8 cellular contexts compared by ENCODE assay signal in the genomic region with DNA sequence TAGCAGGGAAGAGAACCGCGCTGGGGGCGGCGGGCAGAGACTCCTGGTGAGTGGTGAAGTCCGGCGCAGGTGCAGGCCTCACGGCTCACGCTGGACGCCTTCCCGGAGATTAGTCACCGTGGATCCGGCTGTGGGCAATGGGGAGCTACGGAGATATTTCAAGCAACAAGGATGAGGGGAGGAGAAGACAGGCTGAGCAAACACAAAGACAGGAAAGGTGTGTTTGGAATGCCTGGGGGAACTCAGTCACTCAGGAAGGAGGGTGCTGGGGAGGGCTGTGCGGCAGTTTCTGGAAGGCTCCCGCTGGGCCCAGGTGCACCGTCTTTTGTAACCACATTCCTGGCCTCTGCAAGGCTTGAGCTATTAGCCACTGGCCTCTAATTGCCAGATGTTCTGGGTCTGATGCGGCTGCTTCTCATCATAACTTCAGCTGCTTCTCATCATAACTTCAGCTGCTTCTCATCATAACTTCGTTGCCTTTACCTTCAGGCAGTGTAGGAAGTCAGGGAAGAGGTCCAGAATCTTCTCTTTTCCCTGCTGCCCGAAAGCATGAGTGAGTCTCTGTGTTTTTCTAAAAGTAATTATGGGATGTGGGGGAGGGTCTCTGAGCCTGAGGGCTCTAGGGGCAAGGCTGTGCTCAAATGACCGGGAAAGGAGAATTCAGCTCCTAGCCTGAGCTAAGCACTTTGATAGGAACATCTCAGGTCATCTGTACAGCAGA.
DNase-seq lines count a peak whose midpoint lies in the region; ATAC-seq, FAIRE-seq and TF ChIP-seq lines count a peak whose summit lies in the region.
"Had no signal": no experiment of that assay in that cellular context is flagged by ENCODE, and none has a peak within 500 bp of the region (broad histone marks: within the 10 kb centered on the region; RNA-seq: fewer than 3 reads in every experiment).

No MANE protein-coding gene starts in this region.

- TF ChIP-seq POLR2A in thyroid gland (IDR thresholded peaks at IDR 0.05), result no peak

- POLR2A ChIA-PET in MCF 10A (lab: Yijun Ruan, JAX), result interaction anchor here (0.6 to 2.3 kb wide), 12 partner anchors 9 to 1057 kb away, joined by 3 to 17 read pairs (median 5); no protein-coding TSS in a partner anchor

- H3K36me3 Mint-ChIP-seq in MCF 10A (ENCODE audit: insufficient read depth, unreplicated experiment), result peaks cover 10% of the 10 kb centered on the region

- H3K9ac ChIP-seq in HUES64 (ENCODE audit: low read depth, low read length) (peak overlapping the region; percentile 74), keratinocyte (ENCODE audit: control insufficient read depth, extremely low read depth, insufficient read depth, low read length) (no peak overlapping the region)

- H3K27me3 ChIP-seq in HUES64 (ENCODE audit: insufficient read depth, low read length) (no peaks in the 10 kb centered on the region), keratinocyte (ENCODE audit: control insufficient read depth, extremely low read depth, insufficient read depth, low read length) (no peaks in the 10 kb centered on the region), thyroid gland (no peaks in the 10 kb centered on the region)

- peak overlapping the region; percentile 89 for H3K27ac ChIP-seq in HUES64 (ENCODE audit: low read depth, low read length)
- peak overlapping the region; percentile 62 for H3K27ac ChIP-seq in keratinocyte (ENCODE audit: control insufficient read depth, insufficient read depth, low read length)
- peak overlapping the region in 2 of 3 donors; percentile 60 to 75 for H3K27ac ChIP-seq in thyroid gland

- H3K4me2 ChIP-seq in keratinocyte (ENCODE audit: control insufficient read depth, extremely low read depth, insufficient read depth, low read depth, low read length), result peak overlapping the region; percentile 63

- no peaks in the 10 kb centered on the region for H3K27me3 Mint-ChIP-seq in MCF 10A (ENCODE audit: insufficient read depth, unreplicated experiment)

- ATAC-seq in HG03025 (IDR thresholded peaks at IDR 0.05; ENCODE audit: low FRiP score, unreplicated experiment), result no peak
- no peak for ATAC-seq in GM21619 (IDR thresholded peaks at IDR 0.05; ENCODE audit: unreplicated experiment)

- H4K20me1 ChIP-seq in keratinocyte (ENCODE audit: control insufficient read depth, extremely low read depth, insufficient read depth, low read length), result no peaks in the 10 kb centered on the region

- peak overlapping the region; percentile 81 for H3K27ac Mint-ChIP-seq in MCF 10A (ENCODE audit: low read depth, unreplicated experiment)

- H3K9me3 Mint-ChIP-seq in MCF 10A (ENCODE audit: unreplicated experiment), result no peaks in the 10 kb centered on the region

- peak overlapping the region; percentile 65 for H3K4me3 Mint-ChIP-seq in MCF 10A (ENCODE audit: unreplicated experiment)

- peaks cover 26% of the 10 kb centered on the region for H3K4me1 Mint-ChIP-seq in MCF 10A (ENCODE audit: insufficient read depth, unreplicated experiment)

- no peaks in the 10 kb centered on the region for H3K79me2 ChIP-seq in keratinocyte (ENCODE audit: control insufficient read depth, insufficient read depth, low read length)

- H2AFZ ChIP-seq in keratinocyte (ENCODE audit: control insufficient read depth, low read length), result no peak overlapping the region

- BruUV-seq in MCF 10A (replicated peaks; lab: Mats Ljungman, UMichigan), result no TSS peak

- dilution Hi-C loops in keratinocyte (cut with MboI; ENCODE audit: extremely low pct_ligation_motif_present, low sequenced_read_pairs), result no loop called here

- H3K36me3 ChIP-seq in HUES64 (ENCODE audit: insufficient read depth, low read length) (peaks cover 18% of the 10 kb centered on the region), keratinocyte (ENCODE audit: control insufficient read depth in 2 of 2, extremely low read depth in 1 of 2, insufficient read depth in 2 of 2, low read length in 2 of 2) (no peaks in the 10 kb centered on the region), thyroid gland (no peaks in the 10 kb centered on the region)

- peak; percentile 99 for DNase-seq in MCF 10A (ENCODE audit: unreplicated experiment)
- DNase-seq in keratinocyte (ENCODE audit: low read depth, low spot score), result peak; percentile 96
- DNase-seq in thyroid gland, result peak; percentile 82 to 91
- DNase-seq in COLO829 (ENCODE audit: low spot score), result no peak
- DNase-seq: foreskin melanocyte had no signal

- CTCF ChIA-PET in MCF 10A (lab: Yijun Ruan, JAX), result interaction anchor here (0.5 to 1.7 kb wide), 13 partner anchors 8 to 192 kb away, joined by 3 to 9 read pairs (median 4); no protein-coding TSS in a partner anchor

- peak; percentile 100 for FAIRE-seq in keratinocyte (lab: Jason Lieb, UNC)

- WGBS in HUES64, result 27% methylated on average over 20 of the region's 20 CpGs
- WGBS in thyroid gland, 2 donors, result 17 to 39% methylated on average over 20 of the region's 20 CpGs

- H3K9me3 ChIP-seq in HUES64 (ENCODE audit: insufficient read depth, low read depth, low read length) (no peaks in the 10 kb centered on the region), keratinocyte (ENCODE audit: control insufficient read depth, low read depth, low read length) (no peaks in the 10 kb centered on the region), thyroid gland (no peaks in the 10 kb centered on the region)

- H3K4me3 ChIP-seq in HUES64 (ENCODE audit: low read length) (peak overlapping the region; percentile 42), keratinocyte (ENCODE audit: control insufficient read depth in 2 of 3, extremely low read depth in 1 of 3, insufficient read depth in 2 of 3, low read depth in 1 of 3, low read length in 3 of 3) (no peak overlapping the region), thyroid gland (replicated peaks in 1 of 3) (no peak overlapping the region)

- no peak for TF ChIP-seq CTCF in MCF 10A (IDR thresholded peaks at IDR 0.05; ENCODE audit: unreplicated experiment)
- TF ChIP-seq CTCF in keratinocyte (optimal IDR thresholded peaks at IDR 0.05 in 1 of 3, IDR thresholded peaks at IDR 0.05 in 1 of 3, conservative IDR thresholded peaks at IDR 0.05 in 1 of 3; ENCODE audit: extremely low read depth in 1 of 3, insufficient read depth in 2 of 3, low read length in 3 of 3), result no peak
- no peak for TF ChIP-seq CTCF in thyroid gland (IDR thresholded peaks at IDR 0.05)

- no peaks in the 10 kb centered on the region for H3K9me1 ChIP-seq in keratinocyte (ENCODE audit: control insufficient read depth, extremely low read depth, insufficient read depth, low read length)

- H3K4me1 ChIP-seq in HUES64 (ENCODE audit: insufficient read depth, low read length) (peaks cover 23% of the 10 kb centered on the region), keratinocyte (ENCODE audit: control insufficient read depth, extremely low read depth, insufficient read depth, low read length) (peaks cover 28% of the 10 kb centered on the region), thyroid gland (peaks cover 10 to 28% of the 10 kb centered on the region in 2 donors)

- intact Hi-C loops in MCF 10A (cut with micrococcal nuclease) (loop anchor here (2.0 kb wide), 1 partner anchor 117 kb away; no protein-coding TSS in a partner anchor), thyroid gland (cut with DNase I) (no loop called here)
